Comparison of ENCODE assay signal across 9 cellular contexts in genomic region chr2:177296047-177296446, GRCh38. TPM values are rescaled to one million over a fixed set of nuclear protein-coding genes. Genes with fewer than 3 reads are reported as not detected.
DNase-seq lines count a peak whose midpoint lies in the region; ATAC-seq and TF ChIP-seq lines count a peak whose summit lies in the region.
"Had no signal": no experiment of that assay in that cellular context is flagged by ENCODE, and none has a peak within 500 bp of the region (broad histone marks: within the 10 kb centered on the region; RNA-seq: fewer than 3 reads in every experiment).

No MANE protein-coding gene starts in this region.

- POLR2A ChIA-PET in CD8-positive, alpha-beta T cell (lab: Charles Lee), result interaction anchor here (0.7 to 2.4 kb wide), 4 partner anchors 17 to 284 kb away, joined by 3 to 13 read pairs (median 6); partner anchors contain the start of gene NFE2L2

- H3K27ac Mint-ChIP-seq in CD8-positive, alpha-beta T cell, result no peak overlapping the region

- intact Hi-C loops in CD8-positive, alpha-beta T cell (cut with DNase I, micrococcal nuclease), result loop anchor here (1.0 to 5.0 kb wide), 6 partner anchors 29 to 132 kb away; no protein-coding TSS in a partner anchor

- DNase-seq in CD8-positive, alpha-beta T cell, result no peak
- DNase-seq in HCEC 1CT, result peak; percentile 44
- DNase-seq in SW480 (ENCODE audit: low spot score), result peak; percentile 36
- peak; percentile 9 for DNase-seq in germinal center (ENCODE audit: low spot score)
- DNase-seq in superior temporal gyrus (ENCODE audit: extremely low spot score), result peak; percentile 70
- no peak for DNase-seq in activated CD4-positive, alpha-beta T cell treated with anti-CD3 and anti-CD28 coated beads for 1 hour

- no peaks in the 10 kb centered on the region for H3K9me3 Mint-ChIP-seq in CD8-positive, alpha-beta T cell

- ATAC-seq in CD8-positive, alpha-beta T cell, result peak; percentile 64
- ATAC-seq in GM19351 (IDR thresholded peaks at IDR 0.05; ENCODE audit: unreplicated experiment) (no peak), HG02763 (IDR thresholded peaks at IDR 0.05; ENCODE audit: unreplicated experiment) (no peak)

- H3K36me3 Mint-ChIP-seq in CD8-positive, alpha-beta T cell, result no peaks in the 10 kb centered on the region

- no peak overlapping the region for H3K4me3 Mint-ChIP-seq in CD8-positive, alpha-beta T cell

- H3K9me3 ChIP-seq in CD8-positive, alpha-beta T cell (ENCODE audit: low read length), result no peaks in the 10 kb centered on the region

- no peaks in the 10 kb centered on the region for H3K27me3 Mint-ChIP-seq in CD8-positive, alpha-beta T cell (ENCODE audit: low read depth)

- no peak overlapping the region for H3K4me3 ChIP-seq in CD8-positive, alpha-beta T cell (ENCODE audit: low read depth, low read length)

- H3K4me1 Mint-ChIP-seq in CD8-positive, alpha-beta T cell (ENCODE audit: low read depth), result peaks cover 7% of the 10 kb centered on the region

- H3K36me3 ChIP-seq in CD8-positive, alpha-beta T cell (ENCODE audit: insufficient read depth, low read length), result no peaks in the 10 kb centered on the region

- no peak overlapping the region for H3K27ac ChIP-seq in CD8-positive, alpha-beta T cell (ENCODE audit: low read depth, low read length)
- H3K27ac ChIP-seq: epithelial cell of prostate had no signal

- H3K4me1 ChIP-seq in CD8-positive, alpha-beta T cell (ENCODE audit: insufficient read depth, low read length), result peaks cover 13% of the 10 kb centered on the region

- TF ChIP-seq CTCF in CD8-positive, alpha-beta T cell (IDR thresholded peaks at IDR 0.05), result peak; percentile 63

- CTCF ChIA-PET in CD8-positive, alpha-beta T cell (lab: Charles Lee), result interaction anchor here (0.6 to 6.9 kb wide), 27 partner anchors 8 to 237 kb away, joined by 3 to 67 read pairs (median 5); partner anchors contain the start of gene NFE2L2

- no peaks in the 10 kb centered on the region for H3K27me3 ChIP-seq in CD8-positive, alpha-beta T cell (ENCODE audit: insufficient read depth, low read length)

RNA-seq across cellular contexts. Expression of gene NFE2L2, which starts 31.5 kb away (rescaled TPM):
- total RNA-seq in CD8-positive, alpha-beta T cell, result 10 to 100 TPM; 81.7 to 88.7 TPM

Comparison
In these comparisons a context has a peak if more than half of its experiments do, and no peak if none do; other contexts are left out.
1. DNase-seq: peak in HCEC 1CT (single experiment), SW480 (single experiment), germinal center (single experiment) and superior temporal gyrus (single experiment); none in CD8-positive, alpha-beta T cell (0 of 7) and activated CD4-positive, alpha-beta T cell treated with anti-CD3 and anti-CD28 coated beads for 1 hour (single experiment).